Comparison of ENCODE assay signal across 20 cellular contexts in the genomic region with DNA sequence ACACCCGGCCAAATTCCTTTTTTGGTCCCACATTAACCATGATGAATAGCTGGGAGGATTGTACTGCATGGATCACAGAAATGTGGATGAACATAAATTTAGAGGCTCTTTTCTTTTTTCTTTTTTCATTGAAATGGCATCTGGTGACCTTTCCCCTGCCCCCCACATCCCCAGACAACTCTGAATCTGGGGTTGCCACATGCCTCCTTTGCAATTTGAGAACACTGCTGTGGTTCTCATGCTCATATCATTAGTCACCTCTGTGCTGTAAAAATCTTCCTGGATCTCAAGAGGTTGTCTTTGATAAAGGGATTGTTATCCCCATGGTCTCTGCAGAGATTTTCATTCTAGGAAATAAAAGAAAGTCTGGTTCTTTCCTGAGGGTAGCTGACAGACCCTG. TPM values are rescaled to one million over a fixed set of nuclear protein-coding genes. Genes with fewer than 3 reads are reported as not detected.
DNase-seq lines count a peak whose midpoint lies in the region; ATAC-seq and TF ChIP-seq lines count a peak whose summit lies in the region.
"Had no signal": no experiment of that assay in that cellular context is flagged by ENCODE, and none has a peak within 500 bp of the region (broad histone marks: within the 10 kb centered on the region; RNA-seq: fewer than 3 reads in every experiment).

No MANE protein-coding gene starts in this region.

- no peaks in the 10 kb centered on the region for H3K9me3 ChIP-seq in mammary epithelial cell (replicated peaks; ENCODE audit: insufficient read depth, low read length)
- H3K9me3 ChIP-seq: pancreas, upper lobe of left lung had no signal

- intact Hi-C loops in mammary epithelial cell (cut with micrococcal nuclease) (no loop called here), dorsolateral prefrontal cortex (cut with DNase I) (no loop called here)

- dilution Hi-C loops in mammary epithelial cell (cut with HindIII; ENCODE audit: low sequenced_read_pairs), result no loop called here

- DNase-seq in EH (ENCODE audit: low read depth), result peak; percentile 75
- peak; percentile 85 for DNase-seq in LHCN-M2 (ENCODE audit: low read depth)
- peak; percentile 39 for DNase-seq in mammary epithelial cell
- DNase-seq in renal cortical epithelial cell (ENCODE audit: low read depth), result peak; percentile 61
- no peak for DNase-seq in dorsolateral prefrontal cortex
- DNase-seq: activated T-cell treated with anti-CD3 and anti-CD28 coated beads, Interleukin-2, amount 50 U/mL, for 24 hours; CD4-positive, CD25-positive, alpha-beta regulatory T cell; cerebellar nuclear complex; DND-41; left cardiac atrium; NCI-H1092 treated with DMSO at 0.1 percent for 48 hours; pancreas; upper lobe of left lung had no signal

- H3K4me2 ChIP-seq in mammary epithelial cell (ENCODE audit: insufficient read depth, low read depth, low read length), result no peak overlapping the region
- H3K4me2 ChIP-seq: smooth muscle cell had no signal

- no TSS peak for BruUV-seq in mammary epithelial cell (replicated peaks; lab: Mats Ljungman, UMichigan)

- WGBS in mammary epithelial cell (ENCODE audit: low coverage, missing lambda C conversion rate), result 86% methylated on average over 1 of the region's 1 CpG

- CTCF ChIA-PET in mammary epithelial cell (lab: Charles Lee; ENCODE audit: low non-redundant PET), result no interaction called here

- H3K4me1 ChIP-seq in mammary epithelial cell (ENCODE audit: insufficient read depth, low read length), result peaks cover 7% of the 10 kb centered on the region
- H3K4me1 ChIP-seq: pancreas, upper lobe of left lung had no signal

- H4K20me1 ChIP-seq in mammary epithelial cell (ENCODE audit: insufficient read depth, low read length), result no peaks in the 10 kb centered on the region

- no peak overlapping the region for H2AFZ ChIP-seq in mammary epithelial cell (ENCODE audit: low read depth, low read length)

- no peaks in the 10 kb centered on the region for H3K79me2 ChIP-seq in mammary epithelial cell (ENCODE audit: insufficient read depth, low read length)

- H3K27me3 ChIP-seq in mammary epithelial cell (ENCODE audit: insufficient read depth, low read length), result no peaks in the 10 kb centered on the region
- H3K27me3 ChIP-seq in dorsolateral prefrontal cortex, result peaks cover 0 to 77% (median 14%) of the 10 kb centered on the region in 45 donors
- H3K27me3 ChIP-seq: pancreas, upper lobe of left lung had no signal

- no peaks in the 10 kb centered on the region for H3K36me3 ChIP-seq in mammary epithelial cell (ENCODE audit: insufficient read depth, low read length)
- H3K36me3 ChIP-seq: pancreas, upper lobe of left lung had no signal

- ATAC-seq in GM19324 (IDR thresholded peaks at IDR 0.05; ENCODE audit: low FRiP score, unreplicated experiment), result no peak
- no peak for ATAC-seq in HG03039 (IDR thresholded peaks at IDR 0.05; ENCODE audit: unreplicated experiment)
- ATAC-seq: left cardiac atrium; pancreas; stimulated activated memory B cell treated with anti-CD40 and anti-IgM and Interleukin-4, amounts not matched to agents 10 μg/mL and 1 μg/mL and 100 μg/mL, for 72 hours had no signal

- TF ChIP-seq CTCF in mammary epithelial cell (conservative IDR thresholded peaks at IDR 0.05 in 1 of 2, IDR thresholded peaks at IDR 0.05 in 1 of 2; ENCODE audit: extremely low read depth in 1 of 2, insufficient read depth in 1 of 2, low read depth in 1 of 2, low read length in 2 of 2), result no peak
- no peak for TF ChIP-seq CTCF in dorsolateral prefrontal cortex (IDR thresholded peaks at IDR 0.05 in 54 of 56, conservative IDR thresholded peaks at IDR 0.05 in 2 of 56; ENCODE audit: low read depth in 1 of 56, partially characterized antibody in 56 of 56)

- no peak overlapping the region for H3K9ac ChIP-seq in mammary epithelial cell (ENCODE audit: insufficient read depth, low read length)

- in situ Hi-C loops in mammary epithelial cell (cut with MboI; ENCODE audit: low sequenced_read_pairs in 2 of 2), result no loop called here

- no peak overlapping the region for H3K4me3 ChIP-seq in mammary epithelial cell (replicated peaks in 1 of 3; ENCODE audit: insufficient read depth in 1 of 3, low read depth in 2 of 3, low read length in 3 of 3)
- no peak overlapping the region for H3K4me3 ChIP-seq in dorsolateral prefrontal cortex
- H3K4me3 ChIP-seq: pancreas, smooth muscle cell, upper lobe of left lung had no signal

- H3K27ac ChIP-seq in mammary epithelial cell (ENCODE audit: insufficient read depth, low read depth, low read length), result no peak overlapping the region
- no peak overlapping the region for H3K27ac ChIP-seq in dorsolateral prefrontal cortex
- H3K27ac ChIP-seq: pancreas, upper lobe of left lung had no signal

RNA-seq across cellular contexts. Expression of gene FMR1NB, which starts 22.8 kb away (rescaled TPM):
- total RNA-seq in LHCN-M2 (2014; rRNA removed) (not detected in 2 replicates), mammary epithelial cell (not detected), renal cortical epithelial cell (not detected in 2 replicates), dorsolateral prefrontal cortex (under 1 TPM in 1 of 120 experiments, not detected in 119; 0.83 TPM)
- polyA plus RNA-seq in LHCN-M2 (2012), result not detected
- polyA plus RNA-seq in mammary epithelial cell, result not detected
- polyA minus RNA-seq in mammary epithelial cell, result not detected
- total RNA-seq: CD4-positive, CD25-positive, alpha-beta regulatory T cell; endothelial cell of umbilical vein; left cardiac atrium; mucosa of gallbladder; pancreas; smooth muscle cell; upper lobe of left lung had no signal
- polyA plus RNA-seq: CD4-positive, CD25-positive, alpha-beta regulatory T cell; endothelial cell of umbilical vein; IgD-negative memory B cell; smooth muscle cell had no signal

RNA-seq across cellular contexts. Expression of gene FMR1, which starts 46.6 kb away (rescaled TPM):
- total RNA-seq in LHCN-M2 (2014; rRNA removed) (20.6 and 26.9 TPM in 2 replicates), mammary epithelial cell (10 to 100 TPM; 28.2 to 36.3 TPM), renal cortical epithelial cell (27.6 and 77.9 TPM in 2 replicates), dorsolateral prefrontal cortex (10 to 100 TPM; 52.5 to 91.7 (median 70.4) TPM)
- polyA plus RNA-seq in LHCN-M2 (2012), result 15.9 TPM
- polyA plus RNA-seq in mammary epithelial cell, result 16.8 TPM
- 28.5 TPM for polyA minus RNA-seq in mammary epithelial cell

Comparison
In these comparisons a context has a peak if more than half of its experiments do, and no peak if none do; other contexts are left out.
1. DNase-seq: peak in EH (single experiment), LHCN-M2 (single experiment), mammary epithelial cell (single experiment) and renal cortical epithelial cell (single experiment); none in dorsolateral prefrontal cortex (0 of 10).